ENCODE assay signal across 8 cellular contexts in the genomic region with DNA sequence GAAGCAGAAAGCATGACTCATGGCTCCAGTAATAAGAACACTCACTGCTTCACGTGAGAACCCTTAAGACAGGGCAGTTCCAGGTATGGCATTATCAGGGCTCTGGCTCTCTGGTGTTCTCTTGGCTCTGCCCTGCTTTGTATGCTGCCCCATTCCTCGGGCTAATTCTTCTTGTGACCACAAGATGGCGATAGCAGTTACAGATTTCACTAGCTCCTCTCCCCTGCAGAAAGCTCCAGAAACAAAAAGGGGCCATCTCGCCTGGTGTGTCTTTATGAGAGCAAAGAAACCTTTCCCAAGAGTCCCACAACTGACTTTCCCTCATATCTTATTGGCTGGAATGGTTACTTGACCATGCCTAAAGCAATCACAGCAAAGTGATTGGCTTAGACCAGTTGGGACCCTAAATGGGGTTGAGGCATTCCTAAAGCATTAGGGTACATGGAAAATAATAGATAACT.
A peak's percentile ranks its signal among the peaks of the same experiment; 100 is the strongest.
DNase-seq lines count a peak whose midpoint lies in the region; ATAC-seq, FAIRE-seq and TF ChIP-seq lines count a peak whose summit lies in the region.

No MANE protein-coding gene starts in this region.

- POLR2A ChIA-PET in A549 (lab: Yijun Ruan, JAX) = no interaction called here

- WGBS in A549 (ENCODE audit: missing lambda C conversion rate) = 2% methylated on average over 4 of the region's 4 CpGs

- no peak overlapping the region for H3K27ac ChIP-seq in A549

- no peak for FAIRE-seq in A549 (lab: Jason Lieb, UNC)

- DNase-seq in A549 (ENCODE audit: low read depth in 1 of 2, low spot score in 1 of 2) (peak; percentile 37 to 66), NCI-H1092 treated with DMSO at 0.1 percent for 48 hours (lab: John Stamatoyannopoulos, UW) (peak; percentile 70), SW480 (ENCODE audit: low spot score) (peak; percentile 71), T47D (ENCODE audit: low read depth in 1 of 2, low spot score in 1 of 2) (peak; percentile 13 to 68), iris pigment epithelial cell (ENCODE audit: low read depth) (peak; percentile 70)
- peak; percentile 1 to 8 for DNase-seq in stimulated activated CD4-positive, alpha-beta T cell treated with anti-CD3 and anti-CD28 coated beads, Interleukin-1b, Interleukin-23, amount 100 ng/mL, for 4 hours (ENCODE audit: low read depth in 2 of 2)

- no peak overlapping the region for H3K4me2 ChIP-seq in A549

- TF ChIP-seq POLR2A in A549 (IDR thresholded peaks at IDR 0.05; ENCODE audit: low read length) = no peak

- TF ChIP-seq EP300 in A549 (IDR thresholded peaks at IDR 0.05) = no peak

- peak; percentile 56 to 62 for TF ChIP-seq RAD21 in A549 (conservative IDR thresholded peaks at IDR 0.05 in 1 of 2, IDR thresholded peaks at IDR 0.05 in 1 of 2)

- peak; percentile 67 for TF ChIP-seq CTCF in A549 (IDR thresholded peaks at IDR 0.05)
- peak; percentile 71; the same call in 1 of the 2 replicates for TF ChIP-seq CTCF in GM12875 (IDR thresholded peaks at IDR 0.05; ENCODE audit: borderline replicate concordance, insufficient read depth, low read depth, low read length)

- H3K4me1 ChIP-seq in A549 = no peaks in the 10 kb centered on the region

- CTCF ChIA-PET in A549 (lab: Yijun Ruan, JAX) = interaction anchor here (0.6 to 8.8 kb wide), 19 partner anchors 10 to 560 kb away, joined by 3 to 80 read pairs (median 4); a partner anchor contains a TSS

- in situ Hi-C loops in T47D (cut with HindIII; ENCODE audit: low pct_unique_long_range_greater_than_20kb, low sequenced_read_pairs) = no loop called here

- no peaks in the 10 kb centered on the region for H3K9me3 ChIP-seq in A549

- ATAC-seq in A549 (peak; percentile 89 to 96), HG02759 (IDR thresholded peaks at IDR 0.05; ENCODE audit: unreplicated experiment) (peak; percentile 94)

- H3K4me3 ChIP-seq in A549 = no peak overlapping the region
- no peak overlapping the region for H3K4me3 ChIP-seq in GM12875 (ENCODE audit: low read depth, low read length)

TF ChIP-seq in A549, 52 proteins besides CTCF, POLR2A, EP300 and RAD21:
- TF ChIP-seq EHF (CRISPR knock-in tag; IDR thresholded peaks at IDR 0.05) (no peak), TP53 (CRISPR knock-in tag; IDR thresholded peaks at IDR 0.05) (no peak), SMC3 (IDR thresholded peaks at IDR 0.05) (peak; percentile 64), NFE2L2 (conservative IDR thresholded peaks at IDR 0.05; ENCODE audit: low read length) (no peak), PHF8 (IDR thresholded peaks at IDR 0.05; ENCODE audit: borderline replicate concordance, low read depth) (no peak), POLR2AphosphoS2 (conservative IDR thresholded peaks at IDR 0.05; ENCODE audit: low read length) (no peak), CBX8 (IDR thresholded peaks at IDR 0.05) (no peak), FOXS1 (CRISPR knock-in tag; IDR thresholded peaks at IDR 0.05) (no peak)

Comparison
In these comparisons a context has a peak if more than half of its experiments do, and no peak if none do; other contexts are left out.
1. DNase-seq: peak in every context shown above with its lines; median percentile 71 in SW480; 70 in NCI-H1092 treated with DMSO at 0.1 percent for 48 hours; 70 in iris pigment epithelial cell; 52 in A549; 40 in T47D; 4 in stimulated activated CD4-positive, alpha-beta T cell treated with anti-CD3 and anti-CD28 coated beads, Interleukin-1b, Interleukin-23, amount 100 ng/mL, for 4 hours.